Comparison of ENCODE assay signal across 21 cellular contexts in the genomic region with DNA sequence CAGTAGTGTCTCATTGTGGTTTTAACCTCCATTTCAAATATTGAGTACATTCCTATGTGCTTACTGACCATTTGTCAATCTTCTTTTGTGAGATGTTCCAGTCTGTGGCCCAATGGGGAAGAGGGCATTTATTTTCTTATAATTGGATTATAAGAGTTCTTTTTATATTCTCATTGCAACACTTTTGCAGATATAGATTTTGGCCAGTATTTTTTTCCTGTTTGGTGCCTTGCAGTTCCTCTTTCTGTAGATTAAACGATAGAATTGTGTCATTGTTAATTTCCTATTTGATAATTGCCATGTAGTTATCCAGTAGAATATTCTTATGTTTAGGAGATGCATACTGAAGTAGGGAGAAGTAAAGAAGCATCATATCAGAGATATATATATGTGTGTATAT. TPM values are rescaled to one million over a fixed set of nuclear protein-coding genes. Genes with fewer than 3 reads are reported as not detected.
"Had no signal": no experiment of that assay in that cellular context is flagged by ENCODE, and none has a peak within 500 bp of the region (broad histone marks: within the 10 kb centered on the region; RNA-seq: fewer than 3 reads in every experiment).

No MANE protein-coding gene starts in this region.

- H3K36me3 Mint-ChIP-seq: neural progenitor cell had no signal

- H3K9me3 Mint-ChIP-seq: neural progenitor cell; stimulated activated naive CD8-positive, alpha-beta T cell treated with anti-CD3 and anti-CD28 coated beads, Interleukin-15, Interleukin-2, amounts not matched to agents 100 ng/mL and 50 ng/mL, for 24 hours had no signal

- H3K4me2 ChIP-seq: neural progenitor cell had no signal

- H3K4me3 Mint-ChIP-seq: neural progenitor cell; stimulated activated naive CD8-positive, alpha-beta T cell treated with anti-CD3 and anti-CD28 coated beads, Interleukin-15, Interleukin-2, amounts not matched to agents 100 ng/mL and 50 ng/mL, for 24 hours had no signal

- H3K9ac ChIP-seq: neural progenitor cell had no signal

- H3K4me1 ChIP-seq: adrenal gland, gastrocnemius medialis, neural progenitor cell, psoas muscle, tibial nerve, vagina had no signal

- H3K27ac Mint-ChIP-seq: activated naive CD4-positive, alpha-beta T cell treated with anti-CD3 and anti-CD28 coated beads, Interleukin-2, amount 50 U/mL, for 72 hours; neural progenitor cell had no signal

- H3K27me3 ChIP-seq: adrenal gland, gastrocnemius medialis, left lung, neural progenitor cell, ovary, tibial nerve, vagina had no signal

- H3K27ac ChIP-seq: adrenal gland, gastrocnemius medialis, left lung, neural progenitor cell, ovary, psoas muscle, tibial nerve, vagina, VCaP had no signal

- DNase-seq: activated CD4-positive, alpha-beta T cell treated with anti-CD3 and anti-CD28 coated beads for 1 hour; activated gamma-delta T cell treated with Interleukin-2 at 50 U/mL for 16 hours; adrenal gland; effector CD4-positive, alpha-beta T cell; gastrocnemius medialis; head of caudate nucleus; left lung; midbrain; ovary; psoas muscle; right cardiac atrium; stimulated activated CD4-positive, alpha-beta T cell treated with anti-CD3 and anti-CD28 coated beads, Interleukin-2, amount 100 ng/mL, for 24 hours; T-helper 9 cell had no signal

- H3K9me3 ChIP-seq: adrenal gland, gastrocnemius medialis, ovary, psoas muscle, vagina had no signal

- H3K36me3 ChIP-seq: adrenal gland, gastrocnemius medialis, left lung, neural progenitor cell, ovary, tibial nerve, vagina had no signal

- H3K4me3 ChIP-seq: adrenal gland, gastrocnemius medialis, left lung, neural progenitor cell, ovary, psoas muscle, tibial nerve, vagina had no signal

- H2AFZ ChIP-seq: neural progenitor cell had no signal

- ATAC-seq: activated naive CD4-positive, alpha-beta T cell treated with anti-CD3 and anti-CD28 coated beads, Interleukin-2, amount 50 U/mL, for 72 hours; gastrocnemius medialis; left lung; psoas muscle; right cardiac atrium had no signal

- H3K4me1 Mint-ChIP-seq: neural progenitor cell had no signal

RNA-seq across cellular contexts. Expression of gene CYTIP, which starts 56.4 kb away (rescaled TPM):
- total RNA-seq: bronchial epithelial cell, lung microvascular endothelial cell had no signal
